13 cellular contexts compared by ENCODE assay signal in the genomic region with DNA sequence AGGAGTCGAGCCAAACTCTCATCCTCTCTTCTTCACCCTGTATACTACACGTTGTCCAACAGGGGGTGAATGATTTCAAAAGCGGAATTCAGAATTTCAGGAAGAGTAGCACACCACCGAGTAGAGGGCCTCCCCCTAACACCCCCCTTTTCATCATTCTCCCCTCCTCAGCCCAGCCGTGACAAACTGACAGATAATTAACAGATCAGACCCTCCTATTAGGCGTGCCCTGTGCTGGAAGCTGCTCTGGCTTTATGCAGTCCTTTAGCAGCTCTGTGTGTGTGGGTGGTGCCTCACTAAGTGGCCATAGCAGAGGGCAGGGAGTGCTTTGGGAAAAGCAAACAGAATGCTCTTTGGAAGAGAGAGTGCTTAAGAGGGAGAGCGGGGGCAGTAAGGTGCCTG. TPM values are rescaled to one million over a fixed set of nuclear protein-coding genes. Genes with fewer than 3 reads are reported as not detected.
DNase-seq lines count a peak whose midpoint lies in the region; ATAC-seq and TF ChIP-seq lines count a peak whose summit lies in the region.
"Had no signal": no experiment of that assay in that cellular context is flagged by ENCODE, and none has a peak within 500 bp of the region (broad histone marks: within the 10 kb centered on the region; RNA-seq: fewer than 3 reads in every experiment).

No MANE protein-coding gene starts in this region.

- POLR2A ChIA-PET in HEK293 (lab: Yijun Ruan, JAX) (no interaction called here), HEK293T (lab: Yijun Ruan, JAX) (no interaction called here)

- no peaks in the 10 kb centered on the region for H3K9me3 Mint-ChIP-seq in progenitor cell of endocrine pancreas (ENCODE audit: low read depth)
- H3K9me3 Mint-ChIP-seq in activated naive CD8-positive, alpha-beta T cell treated with anti-CD3 and anti-CD28 coated beads for 36 hours = no peaks in the 10 kb centered on the region
- H3K9me3 Mint-ChIP-seq: naive thymus-derived CD4-positive, alpha-beta T cell had no signal

- CTCF ChIA-PET in HEK293 (lab: Yijun Ruan, JAX) (interaction anchor here (1.0 to 1.6 kb wide), 3 partner anchors 9 to 391 kb away, joined by 3 to 4 read pairs (median 3); no protein-coding TSS in a partner anchor), HEK293T (lab: Yijun Ruan, JAX) (interaction anchor here (0.6 kb wide), 1 partner anchor 22 kb away, joined by 3 read pairs; no protein-coding TSS in a partner anchor)

- H3K36me3 ChIP-seq in HEK293 (ENCODE audit: control insufficient read depth in 2 of 2, insufficient read depth in 1 of 2, low read length in 2 of 2) = no peaks in the 10 kb centered on the region

- no peak overlapping the region for H3K27ac Mint-ChIP-seq in progenitor cell of endocrine pancreas
- H3K27ac Mint-ChIP-seq in activated naive CD8-positive, alpha-beta T cell treated with anti-CD3 and anti-CD28 coated beads for 36 hours = no peak overlapping the region
- H3K27ac Mint-ChIP-seq: activated CD8-positive, alpha-beta memory T cell treated with anti-CD3 and anti-CD28 coated beads, Interleukin-2, amount 10 ng/mL, durations not matched to agents 7 days and 5 days had no signal

- H3K9me3 ChIP-seq in HEK293 (ENCODE audit: control insufficient read depth, insufficient read depth, low read depth, low read length) = no peaks in the 10 kb centered on the region
- H3K9me3 ChIP-seq: body of pancreas had no signal

- no peak overlapping the region for H3K4me3 ChIP-seq in HEK293 (ENCODE audit: low read depth, low read length)
- H3K4me3 ChIP-seq: body of pancreas had no signal

- intact Hi-C loops in left cardiac atrium (cut with DNase I) = loop anchor here in 1 of 2 donors (5.0 to 10.0 kb wide), 2 partner anchors 348 to 446 kb away; no protein-coding TSS in a partner anchor

- peak; percentile 25 to 48 for DNase-seq in NCI-H524 (lab: John Stamatoyannopoulos, UW)
- DNase-seq in left cardiac atrium = no peak
- peak; percentile 20 for DNase-seq in progenitor cell of endocrine pancreas (ENCODE audit: low spot score, unreplicated experiment)
- DNase-seq in superior temporal gyrus (ENCODE audit: extremely low spot score) = no peak
- DNase-seq in HEK293T (ENCODE audit: extremely low spot score) = no peak
- DNase-seq in activated naive CD8-positive, alpha-beta T cell treated with anti-CD3 and anti-CD28 coated beads for 36 hours = no peak
- DNase-seq in hippocampal formation (lab: John Stamatoyannopoulos, UW) = no peak
- DNase-seq: activated CD8-positive, alpha-beta memory T cell treated with anti-CD3 and anti-CD28 coated beads, Interleukin-2, amount 10 ng/mL, durations not matched to agents 7 days and 5 days; foreskin keratinocyte; naive thymus-derived CD4-positive, alpha-beta T cell; NCI-H1048 had no signal

- H3K4me3 Mint-ChIP-seq in progenitor cell of endocrine pancreas (ENCODE audit: low read depth) = no peak overlapping the region
- H3K4me3 Mint-ChIP-seq in activated naive CD8-positive, alpha-beta T cell treated with anti-CD3 and anti-CD28 coated beads for 36 hours = no peak overlapping the region
- H3K4me3 Mint-ChIP-seq: activated CD8-positive, alpha-beta memory T cell treated with anti-CD3 and anti-CD28 coated beads, Interleukin-2, amount 10 ng/mL, durations not matched to agents 7 days and 5 days had no signal

- H3K27me3 Mint-ChIP-seq in progenitor cell of endocrine pancreas = peaks cover 42% of the 10 kb centered on the region
- H3K27me3 Mint-ChIP-seq in activated naive CD8-positive, alpha-beta T cell treated with anti-CD3 and anti-CD28 coated beads for 36 hours = no peaks in the 10 kb centered on the region
- H3K27me3 Mint-ChIP-seq: activated CD8-positive, alpha-beta memory T cell treated with anti-CD3 and anti-CD28 coated beads, Interleukin-2, amount 10 ng/mL, durations not matched to agents 7 days and 5 days; naive thymus-derived CD4-positive, alpha-beta T cell had no signal

- peak; percentile 48 to 76 for ATAC-seq in left cardiac atrium
- ATAC-seq: activated CD8-positive, alpha-beta memory T cell treated with anti-CD3 and anti-CD28 coated beads, Interleukin-2, amount 10 ng/mL, durations not matched to agents 7 days and 5 days; body of pancreas; foreskin keratinocyte; naive thymus-derived CD4-positive, alpha-beta T cell had no signal

- no peaks in the 10 kb centered on the region for H3K4me1 ChIP-seq in HEK293 (ENCODE audit: control insufficient read depth, insufficient read depth, low read length)

- H3K4me1 Mint-ChIP-seq in progenitor cell of endocrine pancreas (ENCODE audit: low read depth) = peaks cover 64% of the 10 kb centered on the region
- H3K4me1 Mint-ChIP-seq in activated naive CD8-positive, alpha-beta T cell treated with anti-CD3 and anti-CD28 coated beads for 36 hours = peaks cover 60% of the 10 kb centered on the region

- H3K36me3 Mint-ChIP-seq in progenitor cell of endocrine pancreas (ENCODE audit: insufficient read depth) = no peaks in the 10 kb centered on the region
- peaks cover 11% of the 10 kb centered on the region for H3K36me3 Mint-ChIP-seq in activated naive CD8-positive, alpha-beta T cell treated with anti-CD3 and anti-CD28 coated beads for 36 hours

- H3K27ac ChIP-seq in HEK293 (ENCODE audit: extremely low read depth, low read depth, low read length) = no peak overlapping the region
- H3K27ac ChIP-seq: body of pancreas, foreskin keratinocyte had no signal

- TF ChIP-seq CTCF in HEK293 (tag by site-specific recombination; IDR thresholded peaks at IDR 0.05) (no peak), progenitor cell of endocrine pancreas (IDR thresholded peaks at IDR 0.05; ENCODE audit: unreplicated experiment) (peak; percentile 43)

TF ChIP-seq in HEK293, 187 proteins besides CTCF, POLR2A, EP300 and RAD21 (continues in another document):
- TF ChIP-seq ZBTB48 (tag by site-specific recombination; IDR thresholded peaks at IDR 0.05) (no peak), BCL11B (tag by site-specific recombination; IDR thresholded peaks at IDR 0.05; ENCODE audit: low read depth) (no peak), FEZF1 (tag by site-specific recombination; IDR thresholded peaks at IDR 0.05) (peak; percentile 51), ZNF341 (tag by site-specific recombination; IDR thresholded peaks at IDR 0.05; ENCODE audit: low read depth) (0 out of 2 replicates have a peak, but pooled peaks have one; percentile 33), ZNF600 (tag by site-specific recombination; IDR thresholded peaks at IDR 0.05) (peak; percentile 98), ZNF324 (tag by site-specific recombination; IDR thresholded peaks at IDR 0.05) (no peak), SP7 (tag by site-specific recombination; IDR thresholded peaks at IDR 0.05) (peak; percentile 68), ZBTB17 (tag by site-specific recombination; IDR thresholded peaks at IDR 0.05) (peak; percentile 67), ZFHX2 (tag by site-specific recombination; conservative IDR thresholded peaks at IDR 0.05) (peak; percentile 71), TRIM28 (IDR thresholded peaks at IDR 0.05; ENCODE audit: borderline replicate concordance, low read length) (no peak), ZNF473 (tag by site-specific recombination; IDR thresholded peaks at IDR 0.05) (no peak), PRDM1 (tag by site-specific recombination; IDR thresholded peaks at IDR 0.05) (peak; percentile 20; the same call in 1 of the 2 replicates)
- TF ChIP-seq, protein P1, sequence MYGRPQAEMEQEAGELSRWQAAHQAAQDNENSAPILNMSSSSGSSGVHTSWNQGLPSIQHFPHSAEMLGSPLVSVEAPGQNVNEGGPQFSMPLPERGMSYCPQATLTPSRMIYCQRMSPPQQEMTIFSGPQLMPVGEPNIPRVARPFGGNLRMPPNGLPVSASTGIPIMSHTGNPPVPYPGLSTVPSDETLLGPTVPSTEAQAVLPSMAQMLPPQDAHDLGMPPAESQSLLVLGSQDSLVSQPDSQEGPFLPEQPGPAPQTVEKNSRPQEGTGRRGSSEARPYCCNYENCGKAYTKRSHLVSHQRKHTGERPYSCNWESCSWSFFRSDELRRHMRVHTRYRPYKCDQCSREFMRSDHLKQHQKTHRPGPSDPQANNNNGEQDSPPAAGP (tag by site-specific recombination; IDR thresholded peaks at IDR 0.05) = 0 out of 2 replicates have a peak, but pooled peaks have one; percentile 13

TF ChIP-seq in HEK293T, 16 proteins besides CTCF, POLR2A, EP300 and RAD21:
- TF ChIP-seq ZNF384 (IDR thresholded peaks at IDR 0.05) (no peak), HDGF (IDR thresholded peaks at IDR 0.05; ENCODE audit: borderline replicate concordance) (no peak), ARNT (IDR thresholded peaks at IDR 0.05) (no peak), NFRKB (IDR thresholded peaks at IDR 0.05) (no peak), LEF1 (IDR thresholded peaks at IDR 0.05; ENCODE audit: borderline replicate concordance) (no peak), CTBP1 (IDR thresholded peaks at IDR 0.05; ENCODE audit: borderline replicate concordance) (no peak), SP1 (IDR thresholded peaks at IDR 0.05) (no peak), FOXM1 (IDR thresholded peaks at IDR 0.05; ENCODE audit: borderline replicate concordance) (no peak), FOXA1 (IDR thresholded peaks at IDR 0.05) (no peak), L3MBTL2 (conservative IDR thresholded peaks at IDR 0.05) (no peak), SUZ12 (IDR thresholded peaks at IDR 0.05) (no peak), TARDBP (IDR thresholded peaks at IDR 0.05) (no peak), FOXK2 (IDR thresholded peaks at IDR 0.05) (no peak), ELF4 (IDR thresholded peaks at IDR 0.05) (no peak), BHLHE40 (IDR thresholded peaks at IDR 0.05; ENCODE audit: borderline replicate concordance) (no peak)
- TF ChIP-seq, protein P2, sequence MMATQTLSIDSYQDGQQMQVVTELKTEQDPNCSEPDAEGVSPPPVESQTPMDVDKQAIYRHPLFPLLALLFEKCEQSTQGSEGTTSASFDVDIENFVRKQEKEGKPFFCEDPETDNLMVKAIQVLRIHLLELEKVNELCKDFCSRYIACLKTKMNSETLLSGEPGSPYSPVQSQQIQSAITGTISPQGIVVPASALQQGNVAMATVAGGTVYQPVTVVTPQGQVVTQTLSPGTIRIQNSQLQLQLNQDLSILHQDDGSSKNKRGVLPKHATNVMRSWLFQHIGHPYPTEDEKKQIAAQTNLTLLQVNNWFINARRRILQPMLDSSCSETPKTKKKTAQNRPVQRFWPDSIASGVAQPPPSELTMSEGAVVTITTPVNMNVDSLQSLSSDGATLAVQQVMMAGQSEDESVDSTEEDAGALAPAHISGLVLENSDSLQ (IDR thresholded peaks at IDR 0.05) = no peak

RNA-seq across cellular contexts. Expression of a gene that starts 44.3 kb away (rescaled TPM):
- 10 to 100 TPM; 17.6 to 24.7 TPM for total RNA-seq in left cardiac atrium
- total RNA-seq in progenitor cell of endocrine pancreas = 27.8 and 28.7 TPM in 2 replicates
- total RNA-seq in activated naive CD8-positive, alpha-beta T cell treated with anti-CD3 and anti-CD28 coated beads for 36 hours = 10 to 100 TPM; 19.1 to 19.6 TPM

RNA-seq across cellular contexts. Expression of a gene that starts 46.7 kb away (rescaled TPM):
- total RNA-seq in left cardiac atrium (10 to 100 TPM; 26.1 to 28.3 TPM), progenitor cell of endocrine pancreas (47.9 and 54.4 TPM in 2 replicates)
- total RNA-seq in activated naive CD8-positive, alpha-beta T cell treated with anti-CD3 and anti-CD28 coated beads for 36 hours = 100 to 1,000 TPM; 102 to 103 TPM

Comparison
In these comparisons a context has a peak if more than half of its experiments do, and no peak if none do; other contexts are left out.
1. DNase-seq: peak in NCI-H524 (2 of 2) and progenitor cell of endocrine pancreas (single experiment); none in left cardiac atrium (single experiment), superior temporal gyrus (single experiment), HEK293T (single experiment), activated naive CD8-positive, alpha-beta T cell treated with anti-CD3 and anti-CD28 coated beads for 36 hours (single experiment) and hippocampal formation (0 of 2).